In the genomic region with DNA sequence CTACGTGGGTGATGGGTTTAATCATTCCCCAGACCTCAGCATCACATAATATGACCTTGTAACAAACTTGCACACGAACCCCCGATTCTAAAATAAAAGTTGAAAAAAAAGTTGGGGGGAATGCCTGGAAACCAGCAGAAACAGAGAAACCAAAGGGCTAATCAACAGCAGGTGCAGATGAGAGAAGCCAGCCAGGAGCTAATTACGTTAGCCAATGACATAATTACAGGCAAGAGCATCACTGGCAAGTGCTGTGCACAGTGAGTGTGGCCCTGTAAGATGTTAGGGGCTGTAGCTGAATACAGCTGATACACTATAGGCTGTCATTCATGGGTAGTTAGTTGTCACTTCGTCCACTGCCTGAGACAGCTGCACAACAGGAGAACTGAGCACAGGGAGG, we compare ENCODE assay signal across 7 cellular contexts.
"Had no signal": no experiment of that assay in that cellular context is flagged by ENCODE, and none has a peak within 500 bp of the region (broad histone marks: within the 10 kb centered on the region; RNA-seq: fewer than 3 reads in every experiment).

No MANE protein-coding gene starts in this region.

- DNase-seq: activated CD4-positive, alpha-beta T cell treated with anti-CD3 and anti-CD28 coated beads for 36 hours; activated CD4-positive, alpha-beta T cell treated with anti-CD3 and anti-CD28 coated beads, Interleukin-2, amount 50 U/mL, for 48 hours; activated T-cell treated with anti-CD3 and anti-CD28 coated beads for 4 hours; effector CD8-positive, alpha-beta T cell; left ventricle myocardium superior; stimulated activated naive B cell treated with anti-CD40 and anti-IgM and Interleukin-4, amounts not matched to agents 10 μg/mL and 1 μg/mL and 100 μg/mL, for 72 hours; thyroid gland had no signal
